In the genomic region with DNA sequence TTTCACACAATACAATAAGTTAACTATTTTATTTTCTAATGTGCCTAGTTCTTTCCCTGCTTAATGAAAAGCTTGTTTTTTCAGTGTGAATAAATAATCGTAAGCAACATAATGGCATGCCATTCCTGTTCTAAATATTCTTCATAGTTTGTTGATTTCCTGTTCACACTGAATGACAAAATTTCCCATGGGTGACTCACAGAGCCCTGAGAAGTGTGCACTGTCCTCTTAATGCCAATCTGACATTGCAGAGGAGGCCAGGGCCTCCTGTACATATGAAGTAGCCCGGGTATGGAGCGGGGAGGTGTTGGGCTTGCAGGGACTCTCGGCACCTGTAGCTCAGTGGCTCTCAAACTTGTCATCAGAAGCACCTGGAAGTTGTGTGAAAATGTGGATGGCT, we compare ENCODE assay signal across 19 cellular contexts. TPM values are rescaled to one million over a fixed set of nuclear protein-coding genes. Genes with fewer than 3 reads are reported as not detected.
"Had no signal": no experiment of that assay in that cellular context is flagged by ENCODE, and none has a peak within 500 bp of the region (broad histone marks: within the 10 kb centered on the region; RNA-seq: fewer than 3 reads in every experiment).

No MANE protein-coding gene starts in this region.

- FAIRE-seq: frontal cortex had no signal

- DNase-seq: activated CD4-positive, CD25-positive, alpha-beta regulatory T cell treated with anti-CD3 and anti-CD28 coated beads, Interleukin-2, amount 50 U/mL, for 72 hours; activated CD8-positive, alpha-beta memory T cell treated with anti-CD3 and anti-CD28 coated beads, Interleukin-2, amount 10 ng/mL, durations not matched to agents 7 days and 5 days; activated naive CD4-positive, alpha-beta T cell treated with anti-CD3 and anti-CD28 coated beads, Interleukin-2, amount 50 U/mL, for 16 hours; activated T-cell treated with anti-CD3 and anti-CD28 coated beads, Interleukin-2, amount 50 U/mL, for 1 hour; amniotic stem cell; body of pancreas; central memory CD4-positive, alpha-beta T cell; colonic mucosa; effector CD4-positive, alpha-beta T cell; head of caudate nucleus; nephron progenitor cell; right cardiac atrium; stomach; T-cell; T1000; testis had no signal

- H3K27ac Mint-ChIP-seq: activated CD8-positive, alpha-beta memory T cell treated with anti-CD3 and anti-CD28 coated beads, Interleukin-2, amount 10 ng/mL, durations not matched to agents 7 days and 5 days; nephron progenitor cell; progenitor cell of endocrine pancreas; T-cell had no signal

- H3K9me3 Mint-ChIP-seq: T-cell had no signal

- H3K27me3 ChIP-seq: body of pancreas, colonic mucosa, stomach, testis had no signal

- H3K36me3 ChIP-seq: colonic mucosa, stomach had no signal

- H3K4me3 Mint-ChIP-seq: activated CD8-positive, alpha-beta memory T cell treated with anti-CD3 and anti-CD28 coated beads, Interleukin-2, amount 10 ng/mL, durations not matched to agents 7 days and 5 days; nephron progenitor cell; T-cell had no signal

- H3K9me3 ChIP-seq: body of pancreas, colonic mucosa, stomach, testis had no signal

- H3K4me1 ChIP-seq: body of pancreas, colonic mucosa, testis had no signal

- H3K4me3 ChIP-seq: body of pancreas, colonic mucosa, stomach, testis had no signal

- H3K27ac ChIP-seq: body of pancreas, colonic mucosa, stomach, testis had no signal

- H3K4me1 Mint-ChIP-seq: nephron progenitor cell had no signal

- ATAC-seq: activated CD8-positive, alpha-beta memory T cell treated with anti-CD3 and anti-CD28 coated beads, Interleukin-2, amount 10 ng/mL, durations not matched to agents 7 days and 5 days; body of pancreas; right cardiac atrium; T-cell had no signal

RNA-seq across cellular contexts. Expression of gene CCR3, which starts 24.3 kb away (rescaled TPM):
- total RNA-seq: body of pancreas, colonic mucosa, frontal cortex, progenitor cell of endocrine pancreas, right cardiac atrium, testis, ureter had no signal
